10 cellular contexts compared by ENCODE assay signal in the genomic region with DNA sequence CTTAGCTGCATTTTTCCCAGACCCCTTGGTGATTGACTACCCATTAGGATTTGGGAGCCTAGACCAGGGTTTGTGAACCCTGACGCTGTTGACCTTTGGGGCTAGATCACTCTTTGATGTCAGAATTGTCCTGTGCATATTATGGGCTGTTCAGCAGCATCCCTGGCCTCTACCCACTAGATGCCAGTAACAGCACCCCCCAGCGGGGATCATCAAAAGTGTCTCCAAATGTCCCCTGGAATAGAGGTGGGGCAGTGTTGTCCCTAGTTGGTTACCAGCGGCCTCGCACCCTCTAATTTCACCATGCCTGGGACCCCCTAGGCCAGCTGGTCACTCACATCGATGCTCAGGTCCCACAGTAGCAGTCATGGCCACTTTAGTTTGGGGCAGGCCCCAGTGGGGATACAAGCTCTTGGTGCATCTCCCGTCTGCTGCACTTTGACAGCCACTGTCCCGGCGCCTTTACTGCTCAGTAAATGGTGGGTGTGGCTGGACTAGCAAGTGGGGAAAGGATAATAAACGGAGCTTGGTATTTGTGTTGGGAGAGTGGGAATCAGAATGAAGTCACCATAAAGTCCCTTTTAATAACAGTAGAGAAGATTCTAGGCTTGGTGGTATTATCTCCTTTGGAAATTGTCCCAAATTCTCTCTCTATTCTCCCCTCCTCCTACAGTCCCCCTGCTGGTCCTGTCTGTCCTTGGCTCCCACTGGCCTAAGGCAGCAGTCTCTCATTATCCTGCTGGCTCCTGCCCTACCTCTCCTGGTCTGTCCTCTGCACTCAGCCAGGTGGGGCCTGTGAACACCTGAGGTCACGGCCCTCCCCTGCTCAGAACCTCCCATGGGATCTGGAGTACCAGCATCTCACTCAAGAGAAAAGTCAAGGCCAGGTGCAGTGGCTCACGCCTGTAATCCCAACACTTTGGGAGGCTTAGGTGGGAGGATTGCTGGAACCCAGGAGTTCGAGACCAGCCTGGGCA.
A peak's percentile ranks its signal among the peaks of the same experiment; 100 is the strongest.
DNase-seq lines count a peak whose midpoint lies in the region; TF ChIP-seq lines count a peak whose summit lies in the region.
"Had no signal": no experiment of that assay in that cellular context is flagged by ENCODE, and none has a peak within 500 bp of the region (broad histone marks: within the 10 kb centered on the region; RNA-seq: fewer than 3 reads in every experiment).

No MANE protein-coding gene starts in this region.

- dilution Hi-C loops in mammary epithelial cell (cut with HindIII; ENCODE audit: low sequenced_read_pairs): no loop called here

- no peaks in the 10 kb centered on the region for H3K36me3 ChIP-seq in Karpas-422 (ENCODE audit: insufficient read depth, low read length)
- H3K36me3 ChIP-seq in mammary epithelial cell (ENCODE audit: insufficient read depth, low read length): no peaks in the 10 kb centered on the region
- no peaks in the 10 kb centered on the region for H3K36me3 ChIP-seq in osteoblast (ENCODE audit: insufficient read depth, low read length)
- H3K36me3 ChIP-seq in BE2C: no peaks in the 10 kb centered on the region

- peak; percentile 82 for DNase-seq in Karpas-422
- no peak for DNase-seq in mammary epithelial cell
- no peak for DNase-seq in osteoblast (ENCODE audit: insufficient read length, low spot score, missing footprints)
- DNase-seq in activated effector memory CD4-positive, alpha-beta T cell treated with anti-CD3 and anti-CD28 coated beads, Interleukin-2, amount 50 U/mL, for 16 hours: no peak
- DNase-seq in hepatic stellate cell (ENCODE audit: low spot score): no peak
- DNase-seq in BE2C: no peak
- DNase-seq: activated CD8-positive, alpha-beta T cell treated with anti-CD3 and anti-CD28 coated beads, Interleukin-2, amount 10 ng/mL, durations not matched to agents 7 days and 5 days; DMS53; NCI-H446 treated with DMSO at 0.1 percent for 48 hours had no signal

- no peak overlapping the region for H3K4me3 ChIP-seq in Karpas-422 (ENCODE audit: low read length)
- H3K4me3 ChIP-seq in mammary epithelial cell (replicated peaks in 1 of 3; ENCODE audit: insufficient read depth in 1 of 3, low read depth in 2 of 3, low read length in 3 of 3): no peak overlapping the region
- no peak overlapping the region for H3K4me3 ChIP-seq in osteoblast (ENCODE audit: insufficient read depth, low read length)
- H3K4me3 ChIP-seq in BE2C (ENCODE audit: low read depth, low read length): no peak overlapping the region

- CTCF ChIA-PET in mammary epithelial cell (lab: Charles Lee; ENCODE audit: low non-redundant PET): no interaction called here

- H3K9me2 ChIP-seq in Karpas-422 (replicated peaks; ENCODE audit: insufficient read depth, low read length): no peaks in the 10 kb centered on the region

- 84% methylated on average over 10 of the region's 12 CpGs for WGBS in mammary epithelial cell (ENCODE audit: low coverage, missing lambda C conversion rate)

- H3K79me2 ChIP-seq in Karpas-422 (ENCODE audit: low read length) (peaks cover 100% of the 10 kb centered on the region), mammary epithelial cell (ENCODE audit: insufficient read depth, low read length) (peaks cover 56% of the 10 kb centered on the region), osteoblast (ENCODE audit: insufficient read depth, low read length) (peaks cover 97% of the 10 kb centered on the region)

- peak; percentile 61 for TF ChIP-seq CTCF in GM12873 (IDR thresholded peaks at IDR 0.05; ENCODE audit: insufficient read depth, low read depth, low read length, missing control alignments)
- peak; percentile 19 to 36 for TF ChIP-seq CTCF in mammary epithelial cell (conservative IDR thresholded peaks at IDR 0.05 in 1 of 2, IDR thresholded peaks at IDR 0.05 in 1 of 2; ENCODE audit: extremely low read depth in 1 of 2, insufficient read depth in 1 of 2, low read depth in 1 of 2, low read length in 2 of 2)
- TF ChIP-seq CTCF in osteoblast (IDR thresholded peaks at IDR 0.05; ENCODE audit: extremely low read depth, low read depth, low read length): peak; percentile 21
- TF ChIP-seq CTCF in BE2C (IDR thresholded peaks at IDR 0.05; ENCODE audit: low read depth, low read length): no peak

- in situ Hi-C loops in mammary epithelial cell (cut with MboI; ENCODE audit: low sequenced_read_pairs in 2 of 2): loop anchor here in 1 of 2 donors (10.0 kb wide), 1 partner anchor 83 kb away; a partner anchor contains a TSS

- H3K27me3 ChIP-seq in Karpas-422 (ENCODE audit: low read length) (no peaks in the 10 kb centered on the region), mammary epithelial cell (ENCODE audit: insufficient read depth, low read length) (no peaks in the 10 kb centered on the region), osteoblast (ENCODE audit: insufficient read depth, low read length) (no peaks in the 10 kb centered on the region), BE2C (no peaks in the 10 kb centered on the region)

- peak overlapping the region; percentile 88 for H3K27ac ChIP-seq in Karpas-422 (ENCODE audit: low read length)
- no peak overlapping the region for H3K27ac ChIP-seq in mammary epithelial cell (ENCODE audit: insufficient read depth, low read depth, low read length)
- H3K27ac ChIP-seq in osteoblast (ENCODE audit: low read depth, low read length): no peak overlapping the region

- BruUV-seq in mammary epithelial cell (replicated peaks; lab: Mats Ljungman, UMichigan): no TSS peak

- H2AFZ ChIP-seq in Karpas-422 (ENCODE audit: low read length): no peak overlapping the region
- H2AFZ ChIP-seq in mammary epithelial cell (ENCODE audit: low read depth, low read length): no peak overlapping the region
- no peak overlapping the region for H2AFZ ChIP-seq in osteoblast (ENCODE audit: low read length)

- H3K9me3 ChIP-seq in Karpas-422 (ENCODE audit: low read length) (no peaks in the 10 kb centered on the region), mammary epithelial cell (replicated peaks; ENCODE audit: insufficient read depth, low read length) (no peaks in the 10 kb centered on the region), osteoblast (ENCODE audit: low read depth, low read length) (no peaks in the 10 kb centered on the region), BE2C (no peaks in the 10 kb centered on the region)

- H3K4me2 ChIP-seq in Karpas-422 (ENCODE audit: low read depth, low read length, poor library complexity, severe bottlenecking) (no peak overlapping the region), mammary epithelial cell (ENCODE audit: insufficient read depth, low read depth, low read length) (no peak overlapping the region), osteoblast (ENCODE audit: insufficient read depth, low read length) (no peak overlapping the region)

- H4K20me1 ChIP-seq in Karpas-422 (ENCODE audit: insufficient read depth, low read depth, low read length): 0 out of 2 replicates have a peak, but pooled peaks cover 2% of the 10 kb centered on the region
- H4K20me1 ChIP-seq in mammary epithelial cell (ENCODE audit: insufficient read depth, low read length): no peaks in the 10 kb centered on the region
- H4K20me1 ChIP-seq in osteoblast (ENCODE audit: insufficient read depth, low read length): peaks cover 1% of the 10 kb centered on the region

- H3K9ac ChIP-seq in Karpas-422 (ENCODE audit: low read length) (peak overlapping the region; percentile 28; the same call in 1 of the 2 replicates), mammary epithelial cell (ENCODE audit: insufficient read depth, low read length) (no peak overlapping the region)

- intact Hi-C loops in mammary epithelial cell (cut with micrococcal nuclease): no loop called here

- peaks cover 57% of the 10 kb centered on the region for H3K4me1 ChIP-seq in Karpas-422 (ENCODE audit: low read length)
- H3K4me1 ChIP-seq in mammary epithelial cell (ENCODE audit: insufficient read depth, low read length): peaks cover 60% of the 10 kb centered on the region
- peaks cover 24% of the 10 kb centered on the region for H3K4me1 ChIP-seq in osteoblast (ENCODE audit: insufficient read depth, low read length)
- H3K4me1 ChIP-seq in BE2C: no peaks in the 10 kb centered on the region
